Comparison of ENCODE assay signal across 7 cellular contexts in genomic region chr14:103512180-103512579, GRCh38. TPM values are rescaled to one million over a fixed set of nuclear protein-coding genes. Genes with fewer than 3 reads are reported as not detected.
DNase-seq lines count a peak whose midpoint lies in the region; ATAC-seq and TF ChIP-seq lines count a peak whose summit lies in the region.
"Not testable (repeated sequence)": the region's sequence is repeated elsewhere in the genome, so short reads cannot be mapped to it uniquely, and the experiment has no call there.

No MANE protein-coding gene starts in this region.

- not testable (repeated sequence) for H3K9me3 ChIP-seq in breast epithelium; muscle layer of duodenum (ENCODE audit: control insufficient read depth in 1 of 2, low read length in 2 of 2); sigmoid colon; thoracic aorta

- peak overlapping the region; percentile 100 for H3K27ac ChIP-seq in RWPE1
- H3K27ac ChIP-seq in breast epithelium, result peak overlapping the region; percentile 82 to 90
- peak overlapping the region; percentile 82 for H3K27ac ChIP-seq in epithelial cell of prostate
- H3K27ac ChIP-seq in muscle layer of duodenum (ENCODE audit: low read length), result peak overlapping the region; percentile 35
- peak overlapping the region; percentile 84 to 86 (median 84) for H3K27ac ChIP-seq in sigmoid colon
- H3K27ac ChIP-seq in thoracic aorta, result peak overlapping the region; percentile 90 to 93

- peaks cover 4 to 13% of the 10 kb centered on the region in 2 donors for H3K4me1 ChIP-seq in breast epithelium
- peaks cover 0 to 22% of the 10 kb centered on the region in 2 donors for H3K4me1 ChIP-seq in muscle layer of duodenum (ENCODE audit: control insufficient read depth in 1 of 2, insufficient read depth in 2 of 2, low read length in 2 of 2)
- peaks cover 0 to 21% (median 19%) of the 10 kb centered on the region in 4 donors for H3K4me1 ChIP-seq in sigmoid colon
- H3K4me1 ChIP-seq in thoracic aorta (ENCODE audit: control insufficient read depth in 1 of 2, low read depth in 2 of 2), result peaks cover 13 to 28% of the 10 kb centered on the region in 2 donors

- POLR2A ChIA-PET in RWPE1 (lab: Yijun Ruan, JAX; ENCODE audit: low non-redundant PET), result not testable (repeated sequence)

- TF ChIP-seq POLR2A in breast epithelium (IDR thresholded peaks at IDR 0.05); sigmoid colon (IDR thresholded peaks at IDR 0.05): not testable (repeated sequence)

- CTCF ChIA-PET in RWPE1 (lab: Yijun Ruan, JAX), result interaction anchor here (0.7 kb wide), 1 partner anchor 74 kb away, joined by 3 read pairs; no protein-coding TSS in a partner anchor

- not testable (repeated sequence) for TF ChIP-seq EP300 in sigmoid colon (IDR thresholded peaks at IDR 0.05)

- H3K27me3 ChIP-seq in breast epithelium; muscle layer of duodenum (ENCODE audit: low read depth, low read length); sigmoid colon; thoracic aorta (replicated peaks; ENCODE audit: insufficient read depth): not testable (repeated sequence)

- not testable (repeated sequence) for ATAC-seq in left ventricle myocardium superior; thoracic aorta (ENCODE audit: insufficient number of reproducible peaks, low FRiP score, low read depth)

- not testable (repeated sequence) for TF ChIP-seq CTCF in RWPE1 (conservative IDR thresholded peaks at IDR 0.05; ENCODE audit: low read depth); breast epithelium (IDR thresholded peaks at IDR 0.05); sigmoid colon (IDR thresholded peaks at IDR 0.05); thoracic aorta (IDR thresholded peaks at IDR 0.05)

- not testable (repeated sequence) for DNase-seq in RWPE1 (ENCODE audit: low spot score); breast epithelium (ENCODE audit: low spot score in 2 of 2); epithelial cell of prostate (ENCODE audit: low read depth, low spot score); thoracic aorta (ENCODE audit: low spot score)
- DNase-seq in left ventricle myocardium superior, result peak; percentile 12
- peak; percentile 54 for DNase-seq in sigmoid colon

- H3K4me3 ChIP-seq in breast epithelium; muscle layer of duodenum (ENCODE audit: low read depth in 1 of 2, low read length in 2 of 2); sigmoid colon: not testable (repeated sequence)
- H3K4me3 ChIP-seq in thoracic aorta, result peak overlapping the region; percentile 12

- 94 to 97% methylated on average over 8 of the region's 8 CpGs for WGBS in sigmoid colon, 2 donors

- intact Hi-C loops in breast epithelium (cut with DNase I; ENCODE audit: low total_unique reads); left ventricle myocardium superior (cut with micrococcal nuclease); sigmoid colon (cut with DNase I): not testable (repeated sequence)

- not testable (repeated sequence) for H3K36me3 ChIP-seq in breast epithelium, thoracic aorta
- H3K36me3 ChIP-seq in muscle layer of duodenum (ENCODE audit: control insufficient read depth in 1 of 2, insufficient read depth in 2 of 2, low read length in 2 of 2) (peaks cover 5 to 16% of the 10 kb centered on the region in 2 donors), sigmoid colon (peaks cover 0 to 35% (median 3%) of the 10 kb centered on the region in 4 donors)

RNA-seq across cellular contexts. Expression of gene CKB, which starts 10.4 kb away (rescaled TPM):
- total RNA-seq in breast epithelium, result 100 to 1,000 TPM in 1 of 3 donors, 10 to 100 TPM in 2; 61.6 to 305 (median 83.2) TPM
- 533 TPM for total RNA-seq in left ventricle myocardium superior
- total RNA-seq in sigmoid colon, result 1,000 to 10,000 TPM; 1,303 to 1,696 (median 1,494) TPM
- polyA plus RNA-seq in sigmoid colon, result 1,000 to 10,000 TPM in 2 of 3 donors, 100 to 1,000 TPM in 1; 905 to 2,176 (median 1,086) TPM
- total RNA-seq in thoracic aorta, result 100 to 1,000 TPM; 109 to 159 TPM

RNA-seq across cellular contexts. Expression of gene TRMT61A, which starts 16.8 kb away (rescaled TPM):
- 10 to 100 TPM; 10.7 to 17.7 (median 11.3) TPM for total RNA-seq in breast epithelium
- 5.5 TPM for total RNA-seq in left ventricle myocardium superior
- total RNA-seq in sigmoid colon, result 10 to 100 TPM; 20.2 to 27.2 (median 22.7) TPM
- polyA plus RNA-seq in sigmoid colon, result 10 to 100 TPM in 1 of 3 donors, 1 to 10 TPM in 2; 4.2 to 18.1 (median 8.4) TPM
- total RNA-seq in thoracic aorta, result 10 to 100 TPM; 18.6 to 18.8 TPM

RNA-seq across cellular contexts. Expression of gene BAG5, which starts 50.3 kb away (rescaled TPM):
- 10 to 100 TPM; 29.5 to 45.4 (median 38.5) TPM for total RNA-seq in breast epithelium
- 16.4 TPM for total RNA-seq in left ventricle myocardium superior
- total RNA-seq in sigmoid colon, result 10 to 100 TPM; 18.6 to 27.1 (median 24.9) TPM
- 10 to 100 TPM; 13.2 to 15.6 (median 14.6) TPM for polyA plus RNA-seq in sigmoid colon
- total RNA-seq in thoracic aorta, result 10 to 100 TPM; 21.0 to 34.9 TPM

RNA-seq across cellular contexts. Expression of gene COA8, which starts 50.6 kb away (rescaled TPM):
- total RNA-seq in breast epithelium (10 to 100 TPM; 26.5 to 41.9 (median 27.2) TPM), left ventricle myocardium superior (56.2 TPM), sigmoid colon (10 to 100 TPM; 35.7 to 39.0 (median 37.5) TPM), thoracic aorta (10 to 100 TPM in 1 of 2 donors, 1 to 10 TPM in 1; 8.0 to 17.6 TPM)
- 10 to 100 TPM; 33.9 to 67.3 (median 65.7) TPM for polyA plus RNA-seq in sigmoid colon

Comparison
In these comparisons a context has a peak if more than half of its experiments do, and no peak if none do; other contexts are left out.
1. H3K27ac ChIP-seq: peak in every context shown above with its lines; median percentile 100 in RWPE1; 92 in thoracic aorta; 86 in breast epithelium; 84 in sigmoid colon; 82 in epithelial cell of prostate; 35 in muscle layer of duodenum.